Comparison of ENCODE assay signal across 1 cellular context in the genomic region with DNA sequence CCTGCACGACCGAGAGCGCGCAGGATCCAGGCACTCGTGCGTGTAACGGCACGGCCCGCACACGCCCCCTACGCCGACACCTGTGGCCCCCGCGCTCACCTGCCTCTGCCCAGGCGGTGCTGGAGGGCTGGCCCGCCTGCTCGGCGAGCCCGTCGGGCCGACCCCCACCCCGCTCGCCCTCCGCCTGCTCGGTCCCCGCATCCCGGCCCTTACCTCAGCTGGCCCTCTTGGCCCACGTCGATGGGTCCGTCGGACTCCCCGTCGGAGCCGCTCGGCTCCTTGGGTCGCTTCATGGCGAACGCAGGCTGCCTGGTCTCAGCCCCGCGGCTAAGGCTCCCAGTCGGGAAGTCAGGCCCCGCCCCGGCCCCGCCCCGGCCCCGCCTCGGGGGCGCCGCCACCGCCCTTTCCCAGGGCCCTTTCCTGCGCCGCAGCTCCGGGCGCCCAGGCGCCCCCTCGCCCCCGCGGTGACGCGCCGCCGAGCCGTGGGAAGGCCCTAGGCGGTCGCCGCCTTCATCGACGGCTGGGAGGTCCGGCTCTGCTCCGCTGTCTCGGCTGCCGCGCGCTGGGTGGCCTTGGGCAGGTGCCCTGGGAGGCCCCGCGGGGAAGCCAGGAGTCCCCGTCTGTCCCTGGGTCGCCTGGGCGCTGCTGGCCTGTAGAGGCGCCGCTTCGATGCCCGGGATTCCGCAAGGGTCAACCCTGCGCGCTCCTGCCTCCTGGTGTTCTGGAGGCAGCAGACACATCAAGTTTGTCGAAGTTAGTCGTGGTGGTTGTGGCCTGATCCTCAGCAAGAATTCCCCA.
TF ChIP-seq lines count a peak whose summit lies in the region.

A gene (minus strand): TSS at position 311 of the 798 bp plus-strand sequence. CDS start 18 bp downstream, at position 293.

TF ChIP-seq in H1, 55 proteins besides CTCF, POLR2A, EP300 and RAD21 (continued from another document):
- TF ChIP-seq NRF1 (IDR thresholded peaks at IDR 0.05; ENCODE audit: low read depth, low read length) (no peak), ZNF274 (IDR thresholded peaks at IDR 0.05; ENCODE audit: borderline replicate concordance, extremely low read depth, low read length) (no peak), KDM1A (IDR thresholded peaks at IDR 0.05; ENCODE audit: borderline replicate concordance, low read length) (peak; percentile 69; the same call in 1 of the 2 replicates), GABPA (IDR thresholded peaks at IDR 0.05; ENCODE audit: borderline replicate concordance, insufficient read depth, low read length) (0 out of 2 replicates have a peak, but pooled peaks have one; percentile 55), SP1 (IDR thresholded peaks at IDR 0.05; ENCODE audit: low read depth, low read length) (no peak), CREB1 (IDR thresholded peaks at IDR 0.05) (no peak), SP4 (IDR thresholded peaks at IDR 0.05; ENCODE audit: low read length) (no peak), CBX5 (IDR thresholded peaks at IDR 0.05; ENCODE audit: low read depth, low read length) (no peak), KDM4A (IDR thresholded peaks at IDR 0.05; ENCODE audit: low read depth, low read length, severe bottlenecking) (peak; percentile 92), SAP30 (IDR thresholded peaks at IDR 0.05; ENCODE audit: insufficient read depth, insufficient replicate concordance, low read length) (no peak), ASH2L (IDR thresholded peaks at IDR 0.05; ENCODE audit: low read length) (peak; percentile 29), SIN3A (conservative IDR thresholded peaks at IDR 0.05 in 1 of 2, IDR thresholded peaks at IDR 0.05 in 1 of 2; ENCODE audit: low read depth in 1 of 2, low read length in 2 of 2) (no peak), CBX8 (IDR thresholded peaks at IDR 0.05; ENCODE audit: borderline replicate concordance, low read depth, low read length) (no peak), CEBPB (IDR thresholded peaks at IDR 0.05; ENCODE audit: low read depth, low read length) (no peak), POU5F1 (IDR thresholded peaks at IDR 0.05; ENCODE audit: low read depth, low read length) (no peak), CHD2 (IDR thresholded peaks at IDR 0.05; ENCODE audit: low read length) (no peak), SIRT6 (IDR thresholded peaks at IDR 0.05; ENCODE audit: low read length) (no peak), NANOG (IDR thresholded peaks at IDR 0.05; ENCODE audit: insufficient read depth, low read depth, low read length, poor library complexity, severe bottlenecking) (no peak), BCL11A (IDR thresholded peaks at IDR 0.05; ENCODE audit: low read depth in 2 of 2, low read length in 2 of 2) (no peak), TAF7 (optimal IDR thresholded peaks at IDR 0.05; ENCODE audit: borderline replicate concordance, low read depth, low read length) (no peak), RFX5 (IDR thresholded peaks at IDR 0.05; ENCODE audit: borderline replicate concordance, low read depth, low read length) (no peak), PHF8 (conservative IDR thresholded peaks at IDR 0.05; ENCODE audit: low read depth, low read length) (peak; percentile 51), SIX5 (IDR thresholded peaks at IDR 0.05; ENCODE audit: low read depth, low read length) (no peak), JUND (IDR thresholded peaks at IDR 0.05; ENCODE audit: low read length) (no peak), YY1 (IDR thresholded peaks at IDR 0.05; ENCODE audit: low read depth, low read length) (no peak), RNF2 (IDR thresholded peaks at IDR 0.05; ENCODE audit: borderline replicate concordance, low read depth, low read length, missing control alignments, poor library complexity, severe bottlenecking) (no peak), FOSL1 (IDR thresholded peaks at IDR 0.05; ENCODE audit: insufficient read depth, low read depth, low read length) (no peak), MAFK (IDR thresholded peaks at IDR 0.05; ENCODE audit: low read depth, low read length) (no peak), EZH2 (IDR thresholded peaks at IDR 0.05; ENCODE audit: low read depth, low read length, severe bottlenecking) (no peak), TAF1 (IDR thresholded peaks at IDR 0.05; ENCODE audit: low read depth, low read length) (no peak), HDAC6 (IDR thresholded peaks at IDR 0.05; ENCODE audit: low read depth, low read length) (no peak), BACH1 (IDR thresholded peaks at IDR 0.05; ENCODE audit: low read length) (peak; percentile 33; the same call in 1 of the 2 replicates), RBBP5 (IDR thresholded peaks at IDR 0.05; ENCODE audit: borderline replicate concordance, low read depth, low read length) (peak; percentile 41; the same call in 1 of the 2 replicates), HDAC2 (IDR thresholded peaks at IDR 0.05; ENCODE audit: borderline replicate concordance in 1 of 2, low read depth in 2 of 2, low read length in 2 of 2) (0 out of 4 replicates have a peak, but pooled peaks of 1 of the 2 experiments have one; percentile 12), BRCA1 (IDR thresholded peaks at IDR 0.05; ENCODE audit: low read depth, low read length) (no peak), EGR1 (IDR thresholded peaks at IDR 0.05; ENCODE audit: borderline replicate concordance, low read depth, low read length) (no peak; the same call in 1 of the 2 replicates), GTF2F1 (IDR thresholded peaks at IDR 0.05; ENCODE audit: borderline replicate concordance, low read depth, low read length) (no peak), JUN (IDR thresholded peaks at IDR 0.05; ENCODE audit: low read depth, low read length) (no peak), KDM5A (IDR thresholded peaks at IDR 0.05; ENCODE audit: low read length) (no peak), TEAD4 (IDR thresholded peaks at IDR 0.05; ENCODE audit: low read depth, low read length) (0 out of 2 replicates have a peak, but pooled peaks have one; percentile 40), RXRA (IDR thresholded peaks at IDR 0.05; ENCODE audit: insufficient read depth, low read depth, low read length) (no peak), TBP (IDR thresholded peaks at IDR 0.05; ENCODE audit: low read depth, low read length) (no peak), POLR2AphosphoS5 (IDR thresholded peaks at IDR 0.05; ENCODE audit: low read depth, low read length) (no peak), SP2 (IDR thresholded peaks at IDR 0.05; ENCODE audit: low read length) (no peak), CHD1 (IDR thresholded peaks at IDR 0.05; ENCODE audit: low read depth, low read length) (no peak), SUZ12 (IDR thresholded peaks at IDR 0.05; ENCODE audit: low read length) (peak; percentile 25; the same call in 1 of the 2 replicates), CTBP2 (IDR thresholded peaks at IDR 0.05; ENCODE audit: borderline replicate concordance, insufficient read depth, insufficient read length, low read length) (peak; percentile 46), TCF12 (IDR thresholded peaks at IDR 0.05; ENCODE audit: low read depth, low read length) (no peak)
- TF ChIP-seq, protein P1, sequence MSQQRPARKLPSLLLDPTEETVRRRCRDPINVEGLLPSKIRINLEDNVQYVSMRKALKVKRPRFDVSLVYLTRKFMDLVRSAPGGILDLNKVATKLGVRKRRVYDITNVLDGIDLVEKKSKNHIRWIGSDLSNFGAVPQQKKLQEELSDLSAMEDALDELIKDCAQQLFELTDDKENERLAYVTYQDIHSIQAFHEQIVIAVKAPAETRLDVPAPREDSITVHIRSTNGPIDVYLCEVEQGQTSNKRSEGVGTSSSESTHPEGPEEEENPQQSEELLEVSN (IDR thresholded peaks at IDR 0.05): no peak; the same call in 1 of the 2 replicates
- TF ChIP-seq, protein P2, sequence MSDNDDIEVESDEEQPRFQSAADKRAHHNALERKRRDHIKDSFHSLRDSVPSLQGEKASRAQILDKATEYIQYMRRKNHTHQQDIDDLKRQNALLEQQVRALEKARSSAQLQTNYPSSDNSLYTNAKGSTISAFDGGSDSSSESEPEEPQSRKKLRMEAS (IDR thresholded peaks at IDR 0.05): 0 out of 2 replicates have a peak, but pooled peaks have one; percentile 12
- TF ChIP-seq, protein P3, sequence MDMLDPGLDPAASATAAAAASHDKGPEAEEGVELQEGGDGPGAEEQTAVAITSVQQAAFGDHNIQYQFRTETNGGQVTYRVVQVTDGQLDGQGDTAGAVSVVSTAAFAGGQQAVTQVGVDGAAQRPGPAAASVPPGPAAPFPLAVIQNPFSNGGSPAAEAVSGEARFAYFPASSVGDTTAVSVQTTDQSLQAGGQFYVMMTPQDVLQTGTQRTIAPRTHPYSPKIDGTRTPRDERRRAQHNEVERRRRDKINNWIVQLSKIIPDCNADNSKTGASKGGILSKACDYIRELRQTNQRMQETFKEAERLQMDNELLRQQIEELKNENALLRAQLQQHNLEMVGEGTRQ (IDR thresholded peaks at IDR 0.05; ENCODE audit: low read length): no peak
- TF ChIP-seq, protein P4, sequence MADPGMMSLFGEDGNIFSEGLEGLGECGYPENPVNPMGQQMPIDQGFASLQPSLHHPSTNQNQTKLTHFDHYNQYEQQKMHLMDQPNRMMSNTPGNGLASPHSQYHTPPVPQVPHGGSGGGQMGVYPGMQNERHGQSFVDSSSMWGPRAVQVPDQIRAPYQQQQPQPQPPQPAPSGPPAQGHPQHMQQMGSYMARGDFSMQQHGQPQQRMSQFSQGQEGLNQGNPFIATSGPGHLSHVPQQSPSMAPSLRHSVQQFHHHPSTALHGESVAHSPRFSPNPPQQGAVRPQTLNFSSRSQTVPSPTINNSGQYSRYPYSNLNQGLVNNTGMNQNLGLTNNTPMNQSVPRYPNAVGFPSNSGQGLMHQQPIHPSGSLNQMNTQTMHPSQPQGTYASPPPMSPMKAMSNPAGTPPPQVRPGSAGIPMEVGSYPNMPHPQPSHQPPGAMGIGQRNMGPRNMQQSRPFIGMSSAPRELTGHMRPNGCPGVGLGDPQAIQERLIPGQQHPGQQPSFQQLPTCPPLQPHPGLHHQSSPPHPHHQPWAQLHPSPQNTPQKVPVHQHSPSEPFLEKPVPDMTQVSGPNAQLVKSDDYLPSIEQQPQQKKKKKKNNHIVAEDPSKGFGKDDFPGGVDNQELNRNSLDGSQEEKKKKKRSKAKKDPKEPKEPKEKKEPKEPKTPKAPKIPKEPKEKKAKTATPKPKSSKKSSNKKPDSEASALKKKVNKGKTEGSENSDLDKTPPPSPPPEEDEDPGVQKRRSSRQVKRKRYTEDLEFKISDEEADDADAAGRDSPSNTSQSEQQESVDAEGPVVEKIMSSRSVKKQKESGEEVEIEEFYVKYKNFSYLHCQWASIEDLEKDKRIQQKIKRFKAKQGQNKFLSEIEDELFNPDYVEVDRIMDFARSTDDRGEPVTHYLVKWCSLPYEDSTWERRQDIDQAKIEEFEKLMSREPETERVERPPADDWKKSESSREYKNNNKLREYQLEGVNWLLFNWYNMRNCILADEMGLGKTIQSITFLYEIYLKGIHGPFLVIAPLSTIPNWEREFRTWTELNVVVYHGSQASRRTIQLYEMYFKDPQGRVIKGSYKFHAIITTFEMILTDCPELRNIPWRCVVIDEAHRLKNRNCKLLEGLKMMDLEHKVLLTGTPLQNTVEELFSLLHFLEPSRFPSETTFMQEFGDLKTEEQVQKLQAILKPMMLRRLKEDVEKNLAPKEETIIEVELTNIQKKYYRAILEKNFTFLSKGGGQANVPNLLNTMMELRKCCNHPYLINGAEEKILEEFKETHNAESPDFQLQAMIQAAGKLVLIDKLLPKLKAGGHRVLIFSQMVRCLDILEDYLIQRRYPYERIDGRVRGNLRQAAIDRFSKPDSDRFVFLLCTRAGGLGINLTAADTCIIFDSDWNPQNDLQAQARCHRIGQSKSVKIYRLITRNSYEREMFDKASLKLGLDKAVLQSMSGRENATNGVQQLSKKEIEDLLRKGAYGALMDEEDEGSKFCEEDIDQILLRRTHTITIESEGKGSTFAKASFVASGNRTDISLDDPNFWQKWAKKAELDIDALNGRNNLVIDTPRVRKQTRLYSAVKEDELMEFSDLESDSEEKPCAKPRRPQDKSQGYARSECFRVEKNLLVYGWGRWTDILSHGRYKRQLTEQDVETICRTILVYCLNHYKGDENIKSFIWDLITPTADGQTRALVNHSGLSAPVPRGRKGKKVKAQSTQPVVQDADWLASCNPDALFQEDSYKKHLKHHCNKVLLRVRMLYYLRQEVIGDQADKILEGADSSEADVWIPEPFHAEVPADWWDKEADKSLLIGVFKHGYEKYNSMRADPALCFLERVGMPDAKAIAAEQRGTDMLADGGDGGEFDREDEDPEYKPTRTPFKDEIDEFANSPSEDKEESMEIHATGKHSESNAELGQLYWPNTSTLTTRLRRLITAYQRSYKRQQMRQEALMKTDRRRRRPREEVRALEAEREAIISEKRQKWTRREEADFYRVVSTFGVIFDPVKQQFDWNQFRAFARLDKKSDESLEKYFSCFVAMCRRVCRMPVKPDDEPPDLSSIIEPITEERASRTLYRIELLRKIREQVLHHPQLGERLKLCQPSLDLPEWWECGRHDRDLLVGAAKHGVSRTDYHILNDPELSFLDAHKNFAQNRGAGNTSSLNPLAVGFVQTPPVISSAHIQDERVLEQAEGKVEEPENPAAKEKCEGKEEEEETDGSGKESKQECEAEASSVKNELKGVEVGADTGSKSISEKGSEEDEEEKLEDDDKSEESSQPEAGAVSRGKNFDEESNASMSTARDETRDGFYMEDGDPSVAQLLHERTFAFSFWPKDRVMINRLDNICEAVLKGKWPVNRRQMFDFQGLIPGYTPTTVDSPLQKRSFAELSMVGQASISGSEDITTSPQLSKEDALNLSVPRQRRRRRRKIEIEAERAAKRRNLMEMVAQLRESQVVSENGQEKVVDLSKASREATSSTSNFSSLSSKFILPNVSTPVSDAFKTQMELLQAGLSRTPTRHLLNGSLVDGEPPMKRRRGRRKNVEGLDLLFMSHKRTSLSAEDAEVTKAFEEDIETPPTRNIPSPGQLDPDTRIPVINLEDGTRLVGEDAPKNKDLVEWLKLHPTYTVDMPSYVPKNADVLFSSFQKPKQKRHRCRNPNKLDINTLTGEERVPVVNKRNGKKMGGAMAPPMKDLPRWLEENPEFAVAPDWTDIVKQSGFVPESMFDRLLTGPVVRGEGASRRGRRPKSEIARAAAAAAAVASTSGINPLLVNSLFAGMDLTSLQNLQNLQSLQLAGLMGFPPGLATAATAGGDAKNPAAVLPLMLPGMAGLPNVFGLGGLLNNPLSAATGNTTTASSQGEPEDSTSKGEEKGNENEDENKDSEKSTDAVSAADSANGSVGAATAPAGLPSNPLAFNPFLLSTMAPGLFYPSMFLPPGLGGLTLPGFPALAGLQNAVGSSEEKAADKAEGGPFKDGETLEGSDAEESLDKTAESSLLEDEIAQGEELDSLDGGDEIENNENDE (IDR thresholded peaks at IDR 0.05; ENCODE audit: insufficient replicate concordance, low read length): no peak
- TF ChIP-seq, protein P5, sequence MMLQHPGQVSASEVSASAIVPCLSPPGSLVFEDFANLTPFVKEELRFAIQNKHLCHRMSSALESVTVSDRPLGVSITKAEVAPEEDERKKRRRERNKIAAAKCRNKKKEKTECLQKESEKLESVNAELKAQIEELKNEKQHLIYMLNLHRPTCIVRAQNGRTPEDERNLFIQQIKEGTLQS (IDR thresholded peaks at IDR 0.05; ENCODE audit: insufficient read depth, low read depth, low read length): no peak
- TF ChIP-seq, protein P6, sequence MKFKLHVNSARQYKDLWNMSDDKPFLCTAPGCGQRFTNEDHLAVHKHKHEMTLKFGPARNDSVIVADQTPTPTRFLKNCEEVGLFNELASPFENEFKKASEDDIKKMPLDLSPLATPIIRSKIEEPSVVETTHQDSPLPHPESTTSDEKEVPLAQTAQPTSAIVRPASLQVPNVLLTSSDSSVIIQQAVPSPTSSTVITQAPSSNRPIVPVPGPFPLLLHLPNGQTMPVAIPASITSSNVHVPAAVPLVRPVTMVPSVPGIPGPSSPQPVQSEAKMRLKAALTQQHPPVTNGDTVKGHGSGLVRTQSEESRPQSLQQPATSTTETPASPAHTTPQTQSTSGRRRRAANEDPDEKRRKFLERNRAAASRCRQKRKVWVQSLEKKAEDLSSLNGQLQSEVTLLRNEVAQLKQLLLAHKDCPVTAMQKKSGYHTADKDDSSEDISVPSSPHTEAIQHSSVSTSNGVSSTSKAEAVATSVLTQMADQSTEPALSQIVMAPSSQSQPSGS (IDR thresholded peaks at IDR 0.05; ENCODE audit: low read length): no peak
